In genomic region chr19:4062576-4063368, GRCh38 we compare ENCODE assay signal across 8 cellular contexts. TPM values are rescaled to one million over a fixed set of nuclear protein-coding genes. Genes with fewer than 3 reads are reported as not detected.
A peak's percentile ranks its signal among the peaks of the same experiment; 100 is the strongest.
DNase-seq lines count a peak whose midpoint lies in the region; ATAC-seq and TF ChIP-seq lines count a peak whose summit lies in the region.

No MANE protein-coding gene starts in this region.

- ATAC-seq in activated CD8-positive, alpha-beta T cell treated with anti-CD3 and anti-CD28 coated beads, Interleukin-2, amount 10 ng/mL, durations not matched to agents 7 days and 5 days: no peak
- ATAC-seq in HG03460 (IDR thresholded peaks at IDR 0.05; ENCODE audit: unreplicated experiment): no peak

- no peak overlapping the region for H2BK20ac ChIP-seq in H9 (ENCODE audit: low read depth, low read length, poor library complexity, severe bottlenecking)

- WGBS in H9 (ENCODE audit: extremely low coverage, insufficient read length, low lambda C conversion rate): no CpG with 5 or more reads among the region's 20 CpGs
- 58 to 85% (median 70%) methylated on average over 14 to 20 of the region's 20 CpGs for WGBS in spleen, 5 donors

- no peak overlapping the region for H3K14ac ChIP-seq in H9 (ENCODE audit: insufficient read depth, low read length)

- H3K9me3 ChIP-seq in H9 (ENCODE audit: control insufficient read depth, low read depth, low read length) (no peaks in the 10 kb centered on the region), spleen (no peaks in the 10 kb centered on the region)

- peaks cover 0 to 24% (median 0%) of the 10 kb centered on the region in 6 donors for H3K36me3 ChIP-seq in spleen

- H2BK15ac ChIP-seq in H9 (ENCODE audit: low read depth, low read length): no peak overlapping the region

- H3K4me1 ChIP-seq in H9 (ENCODE audit: insufficient read depth, low read length): no peaks in the 10 kb centered on the region; the same call in 1 of the 2 replicates
- H3K4me1 ChIP-seq in spleen: peaks cover 50 to 77% (median 71%) of the 10 kb centered on the region in 6 donors

- H2BK120ac ChIP-seq in H9 (ENCODE audit: low read depth, low read length, poor library complexity, severe bottlenecking): no peak overlapping the region

- H3K79me2 ChIP-seq in H9 (ENCODE audit: insufficient read depth, low read length): peaks cover 32% of the 10 kb centered on the region; the same call in 1 of the 2 replicates

- H3K27me3 ChIP-seq in H9 (ENCODE audit: insufficient read depth, low read length) (no peaks in the 10 kb centered on the region; the same call in 1 of the 2 replicates), spleen (replicated peaks in 1 of 7) (no peaks in the 10 kb centered on the region)

- H3K4me1 Mint-ChIP-seq in H9 (peaks cover 6 to 18% of the 10 kb centered on the region in 2 experiments), glutamatergic neuron (ENCODE audit: low read depth, unreplicated experiment) (peaks cover 3% of the 10 kb centered on the region)
- H3K4me1 Mint-ChIP-seq in activated CD8-positive, alpha-beta T cell treated with anti-CD3 and anti-CD28 coated beads, Interleukin-2, amount 10 ng/mL, durations not matched to agents 7 days and 5 days (ENCODE audit: low read depth): peaks cover 28% of the 10 kb centered on the region

- H2AFZ ChIP-seq in H9 (ENCODE audit: low read length): no peak overlapping the region

- no peak overlapping the region for H2BK5ac ChIP-seq in H9 (ENCODE audit: insufficient read length, low read length)

- no peak overlapping the region for H4K91ac ChIP-seq in H9 (ENCODE audit: insufficient read length, low read depth, low read length)

- H3K56ac ChIP-seq in H9 (ENCODE audit: insufficient read length, low read depth, low read length): no peak overlapping the region

- peaks cover 3% of the 10 kb centered on the region for H4K20me1 ChIP-seq in H9 (ENCODE audit: control insufficient read depth, insufficient read depth, insufficient read length)

- TF ChIP-seq POLR2A in spleen (IDR thresholded peaks at IDR 0.05): no peak

- H3K9ac ChIP-seq in H9 (ENCODE audit: extremely low read depth, insufficient read length, low read length): no peak overlapping the region

- H3T11ph ChIP-seq in H9 (ENCODE audit: low read length): no peak overlapping the region

- no peak overlapping the region for H4K5ac ChIP-seq in H9 (ENCODE audit: insufficient read length, low read depth, low read length)

- no peak overlapping the region for H3K4ac ChIP-seq in H9 (ENCODE audit: low read depth, low read length)

- peak overlapping the region; percentile 36 for H3K4me2 ChIP-seq in H9 (ENCODE audit: insufficient read depth, insufficient read length, low read length)

- DNase-seq in H9 (no peak), glutamatergic neuron (no peak), spleen (peak; percentile 80), kidney tubule cell (ENCODE audit: low spot score) (no peak), medulla oblongata (ENCODE audit: extremely low spot score) (no peak), KG1 (lab: John Stamatoyannopoulos, UW) (no peak)
- DNase-seq in activated CD8-positive, alpha-beta T cell treated with anti-CD3 and anti-CD28 coated beads, Interleukin-2, amount 10 ng/mL, durations not matched to agents 7 days and 5 days: no peak

- no peak overlapping the region for H3K18ac ChIP-seq in H9 (ENCODE audit: insufficient read length, low read depth, low read length)

- H3K27ac ChIP-seq in H9 (ENCODE audit: insufficient read length, low read depth, low read length): no peak overlapping the region
- peak overlapping the region; percentile 80 to 99 (median 98) for H3K27ac ChIP-seq in spleen

- H2AK5ac ChIP-seq in H9 (ENCODE audit: insufficient read length, low read length): no peak overlapping the region

- H3K9me3 Mint-ChIP-seq in H9 (no peaks in the 10 kb centered on the region), glutamatergic neuron (ENCODE audit: unreplicated experiment) (peaks cover 4% of the 10 kb centered on the region)
- H3K9me3 Mint-ChIP-seq in activated CD8-positive, alpha-beta T cell treated with anti-CD3 and anti-CD28 coated beads, Interleukin-2, amount 10 ng/mL, durations not matched to agents 7 days and 5 days (ENCODE audit: insufficient read depth): no peaks in the 10 kb centered on the region

- H3K4me3 ChIP-seq in spleen: peak overlapping the region in 7 of 8 donors; percentile 33 to 99 (median 99)

- peaks cover 8% of the 10 kb centered on the region for H3K79me1 ChIP-seq in H9 (ENCODE audit: insufficient read depth, low read depth, low read length, poor library complexity, severe bottlenecking)

- no peak for TF ChIP-seq CTCF in H9 (conservative IDR thresholded peaks at IDR 0.05)
- no peak for TF ChIP-seq CTCF in glutamatergic neuron (IDR thresholded peaks at IDR 0.05; ENCODE audit: partially characterized antibody, unreplicated experiment)
- TF ChIP-seq CTCF in spleen (IDR thresholded peaks at IDR 0.05 in 8 of 11, conservative IDR thresholded peaks at IDR 0.05 in 3 of 11): no peak

- H2BK12ac ChIP-seq in H9 (ENCODE audit: insufficient read length, low read depth, low read length): no peak overlapping the region

- H4K8ac ChIP-seq in H9 (replicated peaks; ENCODE audit: insufficient read length, low read depth, low read length): no peak overlapping the region

- H3K23ac ChIP-seq in H9 (ENCODE audit: insufficient read length, low read depth, low read length): no peak overlapping the region

- POLR2A ChIA-PET in activated CD8-positive, alpha-beta T cell treated with anti-CD3 and anti-CD28 coated beads, Interleukin-2, amount 10 ng/mL, durations not matched to agents 7 days and 5 days (lab: Charles Lee): no interaction called here

- H3K36me3 Mint-ChIP-seq in H9 (ENCODE audit: insufficient read depth in 1 of 3, low read depth in 3 of 3) (peaks cover 0 to 7% (median 4%) of the 10 kb centered on the region in 3 experiments; a peak in 2 of 7 replicates), glutamatergic neuron (ENCODE audit: unreplicated experiment) (no peaks in the 10 kb centered on the region)
- peaks cover 15% of the 10 kb centered on the region for H3K36me3 Mint-ChIP-seq in activated CD8-positive, alpha-beta T cell treated with anti-CD3 and anti-CD28 coated beads, Interleukin-2, amount 10 ng/mL, durations not matched to agents 7 days and 5 days (ENCODE audit: low read depth)

- H3K27ac Mint-ChIP-seq in H9 (no peak overlapping the region; a peak in 1 of 7 replicates), glutamatergic neuron (ENCODE audit: unreplicated experiment) (peak overlapping the region; percentile 17)
- peak overlapping the region; percentile 60 for H3K27ac Mint-ChIP-seq in activated CD8-positive, alpha-beta T cell treated with anti-CD3 and anti-CD28 coated beads, Interleukin-2, amount 10 ng/mL, durations not matched to agents 7 days and 5 days

- intact Hi-C loops in spleen (cut with DNase I; ENCODE audit: low total_unique reads): loop anchor here (10.0 kb wide), 2 partner anchors 52 to 58 kb away; partner anchors contain the start of gene PIAS4

- peak overlapping the region in 1 of 2 experiments; percentile 7; a peak in 1 of 5 replicates for H3K4me3 Mint-ChIP-seq in H9
- peak overlapping the region; percentile 84 for H3K4me3 Mint-ChIP-seq in activated CD8-positive, alpha-beta T cell treated with anti-CD3 and anti-CD28 coated beads, Interleukin-2, amount 10 ng/mL, durations not matched to agents 7 days and 5 days
- H3K4me3 Mint-ChIP-seq in glutamatergic neuron (ENCODE audit: unreplicated experiment): no peak overlapping the region

- H3K27me3 Mint-ChIP-seq in H9 (ENCODE audit: low read depth) (peaks cover 3% of the 10 kb centered on the region), glutamatergic neuron (ENCODE audit: unreplicated experiment) (peaks cover 5% of the 10 kb centered on the region)
- H3K27me3 Mint-ChIP-seq in activated CD8-positive, alpha-beta T cell treated with anti-CD3 and anti-CD28 coated beads, Interleukin-2, amount 10 ng/mL, durations not matched to agents 7 days and 5 days (ENCODE audit: low read depth): no peaks in the 10 kb centered on the region

- CTCF ChIA-PET in activated CD8-positive, alpha-beta T cell treated with anti-CD3 and anti-CD28 coated beads, Interleukin-2, amount 10 ng/mL, durations not matched to agents 7 days and 5 days (lab: Charles Lee): interaction anchor here (1.5 kb wide), 1 partner anchor 77 kb away, joined by 5 read pairs; no protein-coding TSS in a partner anchor

- peaks cover 12% of the 10 kb centered on the region for H3K23me2 ChIP-seq in H9 (ENCODE audit: insufficient read length, low read depth, low read length, poor library complexity, severe bottlenecking)

RNA-seq across cellular contexts. Expression of gene ZBTB7A, which starts 3.9 kb away (rescaled TPM):
- total RNA-seq in H9 (2021) (22.8 and 24.9 TPM in 2 replicates), glutamatergic neuron (ENCODE audit: unreplicated experiment) (21.8 TPM), spleen (10 to 100 TPM; 43.0 to 68.1 (median 53.7) TPM)
- total RNA-seq in activated CD8-positive, alpha-beta T cell treated with anti-CD3 and anti-CD28 coated beads, Interleukin-2, amount 10 ng/mL, durations not matched to agents 7 days and 5 days: 10 to 100 TPM; 59.1 to 63.1 TPM
- polyA plus RNA-seq in spleen: 10 to 100 TPM in 1 of 3 donors, 1 to 10 TPM in 2; 4.0 to 15.2 (median 4.2) TPM

RNA-seq across cellular contexts. Expression of gene PIAS4, which starts 55.2 kb away (rescaled TPM):
- total RNA-seq in H9 (2021) (52.0 and 59.4 TPM in 2 replicates), glutamatergic neuron (ENCODE audit: unreplicated experiment) (95.8 TPM), spleen (10 to 100 TPM; 16.4 to 30.5 (median 29.0) TPM)
- 10 to 100 TPM; 34.2 to 35.6 TPM for total RNA-seq in activated CD8-positive, alpha-beta T cell treated with anti-CD3 and anti-CD28 coated beads, Interleukin-2, amount 10 ng/mL, durations not matched to agents 7 days and 5 days
- 10 to 100 TPM in 1 of 3 donors, 1 to 10 TPM in 2; 6.2 to 13.9 (median 6.4) TPM for polyA plus RNA-seq in spleen

Comparison
In these comparisons a context has a peak if more than half of its experiments do, and no peak if none do; other contexts are left out.
1. H3K27ac Mint-ChIP-seq: peak in activated CD8-positive, alpha-beta T cell treated with anti-CD3 and anti-CD28 coated beads, Interleukin-2, amount 10 ng/mL, durations not matched to agents 7 days and 5 days (single experiment) and glutamatergic neuron (single experiment); none in H9 (0 of 3).